17 cellular contexts compared by ENCODE assay signal in the genomic region with DNA sequence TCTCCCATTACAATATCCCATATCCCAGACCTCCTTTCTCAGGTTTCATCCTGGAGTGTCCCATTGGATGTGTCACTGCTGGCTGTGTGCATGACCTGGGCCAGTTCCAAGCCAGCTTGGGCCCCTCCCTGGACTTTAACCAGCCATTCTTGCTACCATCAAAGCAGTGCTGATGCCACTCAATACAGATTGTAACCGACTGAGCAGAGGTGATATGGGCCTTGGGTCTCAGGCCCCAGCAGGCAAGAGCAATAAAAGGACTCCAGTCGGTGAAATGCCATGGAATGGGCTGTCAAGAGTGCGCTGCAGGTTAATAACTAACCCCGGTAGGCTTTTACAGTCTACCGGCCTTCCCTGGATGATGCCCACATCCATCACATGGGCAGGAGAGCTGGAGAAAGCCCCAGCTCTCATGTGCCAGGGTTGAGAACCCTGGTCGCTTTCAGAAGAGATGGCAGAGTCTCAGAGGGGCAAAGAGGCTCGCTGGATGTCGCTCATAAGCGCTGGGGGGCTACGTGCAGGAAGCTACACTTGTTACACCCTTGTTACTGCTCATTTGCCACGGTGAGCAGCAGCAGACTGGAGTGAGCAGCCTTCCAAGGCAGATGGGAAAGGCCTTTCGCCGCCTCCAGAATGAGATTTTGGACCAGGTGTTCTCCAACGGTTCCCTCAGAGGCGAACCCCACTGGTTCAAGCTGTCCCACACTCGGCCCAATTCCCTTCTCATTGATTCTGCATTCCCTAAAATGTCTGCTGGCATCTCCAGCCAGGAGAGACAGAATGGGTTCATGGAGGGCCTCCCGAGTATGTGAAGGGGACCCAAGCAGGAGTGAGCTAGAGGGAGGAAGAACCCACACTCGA. TPM values are rescaled to one million over a fixed set of nuclear protein-coding genes. Genes with fewer than 3 reads are reported as not detected.
DNase-seq lines count a peak whose midpoint lies in the region; ATAC-seq, FAIRE-seq and TF ChIP-seq lines count a peak whose summit lies in the region.
"Had no signal": no experiment of that assay in that cellular context is flagged by ENCODE, and none has a peak within 500 bp of the region (broad histone marks: within the 10 kb centered on the region; RNA-seq: fewer than 3 reads in every experiment).

No MANE protein-coding gene starts in this region.

- FAIRE-seq in GM12891 (lab: Jason Lieb, UNC) = no peak
- FAIRE-seq: keratinocyte had no signal

- H3K27ac ChIP-seq in coronary artery = no peak overlapping the region
- H3K27ac ChIP-seq: GM23248, testis had no signal

- TF ChIP-seq CTCF in GM20000 (IDR thresholded peaks at IDR 0.05; ENCODE audit: extremely low read depth, missing control alignments) (no peak), coronary artery (IDR thresholded peaks at IDR 0.05) (no peak)

- H3K4me3 ChIP-seq in coronary artery = no peak overlapping the region
- H3K4me3 ChIP-seq: GM23248, testis had no signal

- DNase-seq in AG20443 (ENCODE audit: low spot score) (peak; percentile 30), HK-2 (ENCODE audit: unreplicated experiment) (peak; percentile 45), SW480 (ENCODE audit: low spot score) (peak; percentile 92), mucosa of gallbladder (ENCODE audit: low spot score) (peak; percentile 72), GM12891 (ENCODE audit: insufficient read length, low spot score) (no peak), GM20000 (ENCODE audit: low spot score) (no peak), coronary artery (ENCODE audit: low spot score) (no peak)
- DNase-seq: activated CD8-positive, alpha-beta T cell treated with anti-CD3 and anti-CD28 coated beads, Interleukin-2, amount 10 ng/mL, durations not matched to agents 7 days and 5 days; amygdala; cortex of kidney; GM23248; OCI-M1; posterior cingulate gyrus; testis had no signal

- no peak for ATAC-seq in GM18511 (IDR thresholded peaks at IDR 0.05; ENCODE audit: unreplicated experiment)
- ATAC-seq: activated CD8-positive, alpha-beta T cell treated with anti-CD3 and anti-CD28 coated beads, Interleukin-2, amount 10 ng/mL, durations not matched to agents 7 days and 5 days had no signal

- TF ChIP-seq POLR2A in GM12891 (IDR thresholded peaks at IDR 0.05; ENCODE audit: low read depth, low read length) = no peak

TF ChIP-seq in GM12891, 5 proteins besides CTCF, POLR2A, EP300 and RAD21:
- TF ChIP-seq POU2F2 (IDR thresholded peaks at IDR 0.05; ENCODE audit: low read depth, low read length) = no peak
- TF ChIP-seq TAF1 (IDR thresholded peaks at IDR 0.05; ENCODE audit: low read depth, low read length) = no peak
- no peak for TF ChIP-seq PAX5 (IDR thresholded peaks at IDR 0.05; ENCODE audit: insufficient read depth, low read length, severe bottlenecking)
- TF ChIP-seq SPI1 (IDR thresholded peaks at IDR 0.05; ENCODE audit: low read depth, low read length) = no peak
- TF ChIP-seq POLR2AphosphoS5 (IDR thresholded peaks at IDR 0.05; ENCODE audit: low read depth, low read length) = no peak

RNA-seq across cellular contexts. Expression of gene EPB41L4B, which starts 13.2 kb away (rescaled TPM):
- 31.1 TPM for total RNA-seq in mucosa of gallbladder
- 1.2 TPM for polyA plus RNA-seq in GM12891 (2012; ENCODE audit: low read depth, missing spikeins)
- total RNA-seq: activated CD8-positive, alpha-beta T cell treated with anti-CD3 and anti-CD28 coated beads, Interleukin-2, amount 10 ng/mL, durations not matched to agents 7 days and 5 days had no signal
- polyA plus RNA-seq: IgD-negative memory B cell had no signal

Comparison
In these comparisons a context has a peak if more than half of its experiments do, and no peak if none do; other contexts are left out.
1. DNase-seq: peak in AG20443 (single experiment), HK-2 (single experiment), SW480 (single experiment) and mucosa of gallbladder (single experiment); none in GM12891 (single experiment), GM20000 (single experiment) and coronary artery (single experiment).